Comparison of ENCODE assay signal across 12 cellular contexts in the genomic region with DNA sequence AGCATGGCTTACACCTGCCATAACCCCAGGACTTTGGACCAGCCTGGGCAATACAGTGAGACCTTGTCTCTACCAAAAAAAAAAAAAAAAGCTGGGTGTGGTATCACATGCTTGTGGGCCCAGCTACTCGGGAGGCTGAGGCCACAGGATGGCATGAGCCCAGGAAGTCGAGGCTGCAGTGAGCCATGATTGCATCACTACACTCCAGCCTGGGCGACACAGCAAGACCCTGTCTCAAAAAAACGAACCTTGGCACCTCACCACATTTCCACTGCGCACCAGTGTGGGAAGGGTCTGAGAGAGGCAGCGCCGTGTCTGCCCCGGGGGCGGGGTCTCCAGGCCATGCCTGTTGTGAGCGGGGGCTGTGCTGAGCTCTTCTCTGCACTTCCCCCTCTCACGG. TPM values are rescaled to one million over a fixed set of nuclear protein-coding genes. Genes with fewer than 3 reads are reported as not detected.
DNase-seq lines count a peak whose midpoint lies in the region; ATAC-seq and TF ChIP-seq lines count a peak whose summit lies in the region.
"Had no signal": no experiment of that assay in that cellular context is flagged by ENCODE, and none has a peak within 500 bp of the region (broad histone marks: within the 10 kb centered on the region; RNA-seq: fewer than 3 reads in every experiment).

No MANE protein-coding gene starts in this region.

- no peak overlapping the region for H2BK120ac ChIP-seq in mesendoderm (ENCODE audit: low read depth, low read length)

- no peak overlapping the region for H2BK5ac ChIP-seq in mesendoderm (ENCODE audit: low read length)

- peaks cover 13% of the 10 kb centered on the region for H3K79me2 ChIP-seq in mesendoderm (ENCODE audit: control insufficient read depth, insufficient read depth, low read length)

- no peak overlapping the region for H3K4me2 ChIP-seq in mesendoderm (ENCODE audit: low read length)

- H3K4me3 Mint-ChIP-seq in IgD-negative memory B cell (peak overlapping the region in 1 of 4 donors; percentile 80), natural killer cell (peak overlapping the region; percentile 68)

- H4K5ac ChIP-seq in mesendoderm (ENCODE audit: low read length), result no peak overlapping the region

- H2AK5ac ChIP-seq in mesendoderm (ENCODE audit: low read length), result no peak overlapping the region

- no CpG with 5 or more reads among the region's 11 CpGs for WGBS in mesendoderm (ENCODE audit: extremely low coverage, insufficient coverage, low lambda C conversion rate)

- H3K4me1 ChIP-seq in mesendoderm (ENCODE audit: control insufficient read depth, low read depth, low read length), result no peaks in the 10 kb centered on the region

- TF ChIP-seq CTCF in natural killer cell (IDR thresholded peaks at IDR 0.05), result no peak
- no peak for TF ChIP-seq CTCF in brain microvascular endothelial cell (IDR thresholded peaks at IDR 0.05; ENCODE audit: low read depth, low read length, missing control alignments)

- H3K4me1 Mint-ChIP-seq in IgD-negative memory B cell (peaks cover 49 to 51% (median 50%) of the 10 kb centered on the region in 3 donors), natural killer cell (peaks cover 60 to 61% of the 10 kb centered on the region in 2 donors)

- no peak overlapping the region for H3K27ac ChIP-seq in brain microvascular endothelial cell
- no peak overlapping the region for H3K27ac ChIP-seq in mesendoderm (ENCODE audit: low read depth, low read length)
- H3K27ac ChIP-seq: coronary artery, suprapubic skin had no signal

- no peak overlapping the region for H3K4ac ChIP-seq in mesendoderm (ENCODE audit: low read depth, low read length)

- H3K9me3 Mint-ChIP-seq in IgD-negative memory B cell (no peaks in the 10 kb centered on the region), natural killer cell (no peaks in the 10 kb centered on the region)

- ATAC-seq in natural killer cell, result peak in 2 of 3 donors; percentile 62 to 75

- in situ Hi-C loops in brain microvascular endothelial cell (cut with HindIII; ENCODE audit: low pct_ligation_motif_present, low sequenced_read_pairs), result no loop called here

- peaks cover 12% of the 10 kb centered on the region for H3K79me1 ChIP-seq in mesendoderm (ENCODE audit: low read length)

- no peak overlapping the region for H3K18ac ChIP-seq in mesendoderm (ENCODE audit: low read length)

- DNase-seq in activated CD4-positive, alpha-beta T cell treated with anti-CD3 and anti-CD28 coated beads for 48 hours, result peak; percentile 19
- no peak for DNase-seq in activated CD4-positive, alpha-beta T cell treated with anti-CD3 and anti-CD28 coated beads, Interleukin-2, amount 50 U/mL, for 4 hours
- peak; percentile 30 for DNase-seq in activated gamma-delta T cell treated with Interleukin-2 at 50 U/mL for 16 hours
- peak; percentile 50 for DNase-seq in natural killer cell
- no peak for DNase-seq in brain microvascular endothelial cell
- DNase-seq in mesendoderm, result no peak
- DNase-seq in GM19238 (ENCODE audit: insufficient read length, low spot score), result no peak
- DNase-seq: 8988T had no signal

- H3K36me3 Mint-ChIP-seq in IgD-negative memory B cell (peaks cover 3% of the 10 kb centered on the region), natural killer cell (no peaks in the 10 kb centered on the region)

- H3K27me3 Mint-ChIP-seq in IgD-negative memory B cell, result no peaks in the 10 kb centered on the region
- no peaks in the 10 kb centered on the region for H3K27me3 Mint-ChIP-seq in natural killer cell (ENCODE audit: low read depth in 2 of 2)

- no peak overlapping the region for H2BK15ac ChIP-seq in mesendoderm (replicated peaks; ENCODE audit: low read depth)

- no peak overlapping the region for H4K8ac ChIP-seq in mesendoderm (ENCODE audit: low read depth, low read length)

- H3K4me3 ChIP-seq in brain microvascular endothelial cell (ENCODE audit: low read depth, low read length) (no peak overlapping the region), mesendoderm (ENCODE audit: low read length) (no peak overlapping the region)
- H3K4me3 ChIP-seq: coronary artery, lung, suprapubic skin had no signal

- H3K56ac ChIP-seq in mesendoderm (ENCODE audit: low read length), result no peak overlapping the region

- H3K23ac ChIP-seq in mesendoderm (ENCODE audit: low read length), result no peak overlapping the region

- H3K9ac ChIP-seq in mesendoderm (ENCODE audit: low read length), result no peak overlapping the region

- H3K36me3 ChIP-seq in brain microvascular endothelial cell (replicated peaks), result peaks cover 27% of the 10 kb centered on the region
- H3K36me3 ChIP-seq in mesendoderm (ENCODE audit: control insufficient read depth, insufficient read depth, low read length), result no peaks in the 10 kb centered on the region

- no peaks in the 10 kb centered on the region for H3K27me3 ChIP-seq in brain microvascular endothelial cell (replicated peaks)
- no peaks in the 10 kb centered on the region for H3K27me3 ChIP-seq in mesendoderm (ENCODE audit: insufficient read depth, low read length, poor library complexity)
- H3K27me3 ChIP-seq: suprapubic skin had no signal

- H3K27ac Mint-ChIP-seq in IgD-negative memory B cell, result peak overlapping the region; percentile 77 to 87 (median 86)
- H3K27ac Mint-ChIP-seq in natural killer cell, result peak overlapping the region; percentile 69 to 71

- intact Hi-C loops in natural killer cell (cut with micrococcal nuclease), result loop anchor here (10.0 kb wide), 1 partner anchor 115 kb away; a partner anchor contains a TSS

RNA-seq across cellular contexts. Expression of a gene that starts 6.3 kb away (rescaled TPM):
- polyA plus RNA-seq in IgD-negative memory B cell, result 53.9 TPM
- total RNA-seq in natural killer cell, result 10 to 100 TPM; 45.0 to 71.4 (median 51.6) TPM
- 7.0 TPM for polyA plus RNA-seq in mesendoderm (2013, experiment 1 of 2)
- polyA plus RNA-seq in mesendoderm (2013, experiment 2 of 2), result 7.1 TPM

Comparison
In these comparisons a context has a peak if more than half of its experiments do, and no peak if none do; other contexts are left out.
1. DNase-seq: peak in activated CD4-positive, alpha-beta T cell treated with anti-CD3 and anti-CD28 coated beads for 48 hours (single experiment), activated gamma-delta T cell treated with Interleukin-2 at 50 U/mL for 16 hours (single experiment) and natural killer cell (single experiment); none in activated CD4-positive, alpha-beta T cell treated with anti-CD3 and anti-CD28 coated beads, Interleukin-2, amount 50 U/mL, for 4 hours (0 of 2), brain microvascular endothelial cell (single experiment), mesendoderm (single experiment) and GM19238 (single experiment).